8 cellular contexts compared by ENCODE assay signal in genomic region chrX:118976599-118977340, GRCh38. TPM values are rescaled to one million over a fixed set of nuclear protein-coding genes. Genes with fewer than 3 reads are reported as not detected.
DNase-seq lines count a peak whose midpoint lies in the region; ATAC-seq and TF ChIP-seq lines count a peak whose summit lies in the region.

No MANE protein-coding gene starts in this region.

- intact Hi-C loops in right cardiac atrium (cut with DNase I), result no loop called here
- intact Hi-C loops in gastrocnemius medialis (cut with DNase I; ENCODE audit: low total_unique reads), result loop anchor here (1.0 to 10.0 kb wide), 3 partner anchors 16 to 1588 kb away; partner anchors contain the start of genes CUL4B and IL13RA1

- no peaks in the 10 kb centered on the region for H3K27me3 ChIP-seq in right cardiac atrium (ENCODE audit: control insufficient read depth, insufficient read depth)
- no peaks in the 10 kb centered on the region for H3K27me3 ChIP-seq in gastrocnemius medialis

- peaks cover 0 to 4% of the 10 kb centered on the region in 2 donors for H3K36me3 ChIP-seq in gastrocnemius medialis

- H3K4me3 ChIP-seq in right cardiac atrium (ENCODE audit: low read length) (peak overlapping the region; percentile 68), gastrocnemius medialis (peak overlapping the region; percentile 69 to 82 (median 74))

- H3K27ac ChIP-seq in right cardiac atrium (ENCODE audit: low read length) (peak overlapping the region; percentile 55), gastrocnemius medialis (peak overlapping the region; percentile 93 to 95 (median 93))

- DNase-seq in EL, result peak; percentile 27
- peak; percentile 56 for DNase-seq in NCI-H2196 (lab: John Stamatoyannopoulos, UW; ENCODE audit: unreplicated experiment)
- DNase-seq in activated gamma-delta T cell (lab: John Stamatoyannopoulos, UW), result peak; percentile 22
- DNase-seq in right cardiac atrium, result peak; percentile 54 to 79 (median 68)
- peak in 1 of 2 donors; percentile 50 for DNase-seq in gastrocnemius medialis
- no peak for DNase-seq in NCI-H1048 (lab: John Stamatoyannopoulos, UW)

- TF ChIP-seq POLR2A in gastrocnemius medialis (IDR thresholded peaks at IDR 0.05), result no peak

- H3K9me3 ChIP-seq in right cardiac atrium (ENCODE audit: control insufficient read depth, low read length) (no peaks in the 10 kb centered on the region), gastrocnemius medialis (no peaks in the 10 kb centered on the region)

- in situ Hi-C loops in gastrocnemius medialis (cut with MboI; ENCODE audit: low sequenced_read_pairs in 4 of 4), result loop anchor here in 2 of 4 donors (10.0 to 25.0 kb wide), 2 partner anchors 102 to 114 kb away; no protein-coding TSS in a partner anchor

- H3K4me1 ChIP-seq in right cardiac atrium (ENCODE audit: control insufficient read depth, insufficient read depth, low read length) (no peaks in the 10 kb centered on the region), gastrocnemius medialis (peaks cover 7 to 10% of the 10 kb centered on the region in 2 donors)

- no peak for TF ChIP-seq CTCF in gastrocnemius medialis (IDR thresholded peaks at IDR 0.05 in 4 of 5, conservative IDR thresholded peaks at IDR 0.05 in 1 of 5)

- peak; percentile 48 to 54 for ATAC-seq in right cardiac atrium
- peak in 1 of 2 donors; percentile 12 for ATAC-seq in gastrocnemius medialis
- no peak for ATAC-seq in GM18858 (IDR thresholded peaks at IDR 0.05; ENCODE audit: unreplicated experiment)
- no peak for ATAC-seq in GM21737 (IDR thresholded peaks at IDR 0.05; ENCODE audit: unreplicated experiment)

- 10% methylated on average over 17 of the region's 17 CpGs for WGBS in right cardiac atrium

RNA-seq across cellular contexts. Expression of gene LONRF3, which starts 2.4 kb away (rescaled TPM):
- total RNA-seq in right cardiac atrium (1 to 10 TPM; 5.5 to 8.2 (median 5.9) TPM), gastrocnemius medialis (10 to 100 TPM; 15.7 to 73.3 (median 42.3) TPM)
- polyA plus RNA-seq in right cardiac atrium, result 2.1 TPM

Comparison
In these comparisons a context has a peak if more than half of its experiments do, and no peak if none do; other contexts are left out.
1. ATAC-seq: peak in right cardiac atrium (2 of 2); none in GM18858 (single experiment) and GM21737 (single experiment).